In the genomic region with DNA sequence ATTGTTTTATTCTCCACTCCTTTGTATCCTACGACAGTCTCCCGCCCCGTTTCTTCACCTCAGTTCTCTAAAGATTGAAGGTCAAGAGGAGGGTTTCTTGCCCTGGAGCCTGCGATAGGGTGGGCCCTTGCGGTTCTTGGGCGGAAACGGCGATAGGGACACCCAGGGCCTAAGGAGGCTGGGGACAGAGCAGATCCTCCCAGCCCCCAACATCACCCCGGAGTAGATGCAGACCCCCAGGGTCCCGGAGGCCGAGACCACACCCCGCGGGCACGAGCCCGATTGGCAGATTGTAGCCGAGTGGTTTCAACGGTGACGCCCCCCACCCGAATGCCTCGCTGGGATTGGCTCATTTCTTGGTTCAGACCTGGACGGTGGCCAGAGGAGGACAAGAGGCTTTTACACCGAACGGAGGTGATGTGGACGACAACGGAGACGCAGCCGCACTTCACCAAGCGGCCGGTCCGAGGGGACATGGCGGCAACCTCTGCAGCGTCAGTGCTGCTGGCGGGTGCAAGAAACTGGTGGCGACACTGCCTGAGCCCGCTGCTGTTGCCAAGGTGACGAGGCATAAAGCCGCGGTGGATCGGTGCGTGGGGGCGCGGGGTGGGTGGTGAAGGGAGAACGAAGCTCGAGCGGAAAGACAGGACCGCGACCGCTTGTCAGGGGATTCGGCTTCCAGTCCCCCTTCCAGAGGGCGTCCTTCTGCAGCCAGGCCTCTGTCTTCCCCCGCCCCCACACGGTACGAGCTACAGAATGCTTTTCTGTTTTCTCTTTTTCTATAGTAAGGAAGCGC, we compare ENCODE assay signal across 8 cellular contexts. TPM values are rescaled to one million over a fixed set of nuclear protein-coding genes. Genes with fewer than 3 reads are reported as not detected.
DNase-seq lines count a peak whose midpoint lies in the region; ATAC-seq and TF ChIP-seq lines count a peak whose summit lies in the region.

No MANE protein-coding gene starts in this region.

- 0 to 2% (median 0%) methylated on average over 27 to 54 of the region's 54 CpGs for WGBS in adrenal gland, 4 donors

- in situ Hi-C loops in G401 (cut with HindIII; ENCODE audit: low sequenced_read_pairs) = no loop called here

- peaks cover 0 to 7% of the 10 kb centered on the region in 2 donors for H3K36me3 ChIP-seq in adrenal gland (replicated peaks in 1 of 2)

- H3K27me3 ChIP-seq in adrenal gland = no peaks in the 10 kb centered on the region

- H3K27ac Mint-ChIP-seq in type B pancreatic cell = peak overlapping the region; percentile 80

- no peaks in the 10 kb centered on the region for H3K36me3 Mint-ChIP-seq in type B pancreatic cell

- intact Hi-C loops in adrenal gland (cut with DNase I) = no loop called here
- intact Hi-C loops in left cardiac atrium (cut with DNase I) = no loop called here

- TF ChIP-seq CTCF in adrenal gland (IDR thresholded peaks at IDR 0.05) (peak in 2 of 6 experiments; percentile 23 to 27), type B pancreatic cell (conservative IDR thresholded peaks at IDR 0.05) (no peak)

- TF ChIP-seq POLR2A in adrenal gland (IDR thresholded peaks at IDR 0.05) = peak; percentile 90 to 97

- peaks cover 0 to 4% (median 0%) of the 10 kb centered on the region in 3 donors for H3K9me3 ChIP-seq in adrenal gland (replicated peaks in 1 of 3)

- ATAC-seq in HG02588 (IDR thresholded peaks at IDR 0.05; ENCODE audit: unreplicated experiment) (peak; percentile 87), left cardiac atrium (peak; percentile 93 to 94)

- peaks cover 8% of the 10 kb centered on the region for H3K9me3 Mint-ChIP-seq in type B pancreatic cell

- peak overlapping the region; percentile 10 to 79 (median 54) for H3K4me3 ChIP-seq in adrenal gland

- peaks cover 11% of the 10 kb centered on the region for H3K27me3 Mint-ChIP-seq in type B pancreatic cell

- peaks cover 6 to 27% of the 10 kb centered on the region in 2 donors for H3K4me1 ChIP-seq in adrenal gland (replicated peaks in 1 of 2)

- peak overlapping the region; percentile 60 to 93 (median 84) for H3K27ac ChIP-seq in adrenal gland

- peak overlapping the region; percentile 98 for H3K4me3 Mint-ChIP-seq in type B pancreatic cell

- peak; percentile 94 for DNase-seq in G401 (ENCODE audit: low spot score)
- peak; percentile 96 for DNase-seq in NCI-H1436 (lab: John Stamatoyannopoulos, UW)
- peak; percentile 93 for DNase-seq in SW480 (ENCODE audit: low spot score)
- peak; percentile 92 to 98 (median 96) for DNase-seq in adrenal gland
- peak; percentile 90 for DNase-seq in left cardiac atrium
- peak; percentile 82 for DNase-seq in pons (ENCODE audit: low spot score)
- peak; percentile 95 for DNase-seq in type B pancreatic cell (ENCODE audit: extremely low spot score, unreplicated experiment)

- peaks cover 18% of the 10 kb centered on the region for H3K4me1 Mint-ChIP-seq in type B pancreatic cell (ENCODE audit: unreplicated experiment)

RNA-seq across cellular contexts. Expression of a gene that starts 19.0 kb away (rescaled TPM):
- 0.31 and 2.6 TPM in 2 replicates for total RNA-seq in G401 (2014; rRNA removed; shearing (Covaris generic))
- total RNA-seq in adrenal gland (10 to 100 TPM; 15.0 to 62.7 (median 29.0) TPM), left cardiac atrium (1 to 10 TPM in 1 of 2 donors, under 1 TPM in 1; 0.34 to 1.1 TPM), type B pancreatic cell (ENCODE audit: low replicate concordance) (1.2 and 2.7 TPM in 2 replicates)
- 10 to 100 TPM in 1 of 3 donors, 1 to 10 TPM in 2; 6.5 to 11.3 (median 9.9) TPM for polyA plus RNA-seq in adrenal gland

Comparison
In these comparisons a context has a peak if more than half of its experiments do, and no peak if none do; other contexts are left out.
1. Peak in every context shown above with its lines: DNase-seq, ATAC-seq, H3K4me3 ChIP-seq and H3K27ac ChIP-seq.